1 cellular context compared by ENCODE assay signal in the genomic region with DNA sequence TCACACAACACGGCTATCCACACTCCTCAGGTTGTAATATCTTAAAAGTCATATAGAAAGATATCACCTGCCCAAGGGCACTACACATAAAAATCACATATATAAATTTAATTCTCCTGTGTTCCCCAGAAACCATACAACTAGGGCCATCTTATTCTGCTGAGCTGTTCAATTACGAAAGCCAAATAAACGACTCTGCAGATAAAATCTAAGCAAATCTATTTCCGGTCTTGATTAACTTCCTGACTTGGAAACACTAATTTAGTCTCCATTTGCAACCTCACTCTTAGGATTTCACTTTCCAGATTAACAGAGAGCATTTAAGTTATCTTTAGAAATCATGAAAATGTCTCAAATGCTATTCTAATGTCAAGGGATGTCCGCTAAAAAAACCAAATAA.
A peak's percentile ranks its signal among the peaks of the same experiment; 100 is the strongest.
TF ChIP-seq lines count a peak whose summit lies in the region.

No MANE protein-coding gene starts in this region.

TF ChIP-seq in endothelial cell of umbilical vein, 7 proteins besides CTCF, POLR2A, EP300 and RAD21:
- no peak for TF ChIP-seq MAX (IDR thresholded peaks at IDR 0.05; ENCODE audit: insufficient read depth, insufficient read length)
- no peak for TF ChIP-seq JUN (IDR thresholded peaks at IDR 0.05; ENCODE audit: borderline replicate concordance, insufficient read depth, insufficient read length, low read depth)
- TF ChIP-seq POLR2AphosphoS5 (IDR thresholded peaks at IDR 0.05; ENCODE audit: insufficient read depth, low read depth, low read length), result peak; percentile 28
